Comparison of ENCODE assay signal across 8 cellular contexts in genomic region chr6:170306324-170307079, GRCh38. TPM values are rescaled to one million over a fixed set of nuclear protein-coding genes. Genes with fewer than 3 reads are reported as not detected.
DNase-seq lines count a peak whose midpoint lies in the region; TF ChIP-seq lines count a peak whose summit lies in the region.

Gene FAM120B, plus strand, starts transcription at chr6:170306758. Its CDS starts 10,633 bp downstream, at chr6:170317391.

- H3K27ac Mint-ChIP-seq in HFFc6 = peak within 1 kb of the TSS; percentile 94

- H3K36me3 ChIP-seq in neutrophil = no peaks in the 10 kb centered on the region

- H3K4me1 Mint-ChIP-seq in HFFc6 (ENCODE audit: low read depth) = peaks cover 44% of the 10 kb centered on the region

- H3K4me3 ChIP-seq in neutrophil (ENCODE audit: low read depth in 1 of 2, low read length in 1 of 2) = peak within 1 kb of the TSS; percentile 70 to 86

- H3K4me1 ChIP-seq in neutrophil (ENCODE audit: control insufficient read depth in 1 of 2, insufficient read depth in 1 of 2, low read depth in 1 of 2, low read length in 1 of 2) = peaks cover 26 to 30% of the 10 kb centered on the region in 2 experiments

- peaks cover 42% of the 10 kb centered on the region for H3K27me3 ChIP-seq in neutrophil

- H3K4me3 Mint-ChIP-seq in HFFc6 = peak within 1 kb of the TSS; percentile 93

- in situ Hi-C loops in SK-MEL-5 (cut with HindIII; ENCODE audit: low pct_unique_long_range_greater_than_20kb, low sequenced_read_pairs) = no loop called here

- no peaks in the 10 kb centered on the region for H3K9me3 ChIP-seq in neutrophil

- H3K27me3 Mint-ChIP-seq in HFFc6 (ENCODE audit: insufficient read depth) = peaks cover 3% of the 10 kb centered on the region; the same call in 1 of the 2 replicates

- H3K9me3 Mint-ChIP-seq in HFFc6 = peaks cover 5% of the 10 kb centered on the region

- TF ChIP-seq CTCF in HFFc6 (IDR thresholded peaks at IDR 0.05) (no peak), neutrophil (IDR thresholded peaks at IDR 0.05) (peak; percentile 43), subcutaneous adipose tissue (IDR thresholded peaks at IDR 0.05; ENCODE audit: low read depth) (no peak)

- peak within 1 kb of the TSS; percentile 91 for H3K27ac ChIP-seq in neutrophil

- H3K36me3 Mint-ChIP-seq in HFFc6 (ENCODE audit: low read depth) = peaks cover 21% of the 10 kb centered on the region

- DNase-seq in GM04504 (ENCODE audit: low read depth) = peak; percentile 92
- peak; percentile 95 for DNase-seq in HFFc6
- DNase-seq in NAMALWA (ENCODE audit: low spot score) = peak; percentile 96
- DNase-seq in SK-MEL-5 (ENCODE audit: low read depth, low spot score) = peak; percentile 93
- peak; percentile 97 for DNase-seq in activated naive CD4-positive, alpha-beta T cell treated with Interleukin-2 at 50 U/mL for 16 hours
- DNase-seq in foreskin melanocyte = peak; percentile 90

RNA-seq across cellular contexts. Expression of gene FAM120B, which starts in this region (rescaled TPM):
- total RNA-seq in HFFc6 (2021; fragmentation: NEBNext Ultra II Directional; extraction: Animal tissue kit (Norgen Biotek cat#: 25700)) = 10 to 100 TPM; 33.3 to 36.6 (median 35.4) TPM
- total RNA-seq in SK-MEL-5 (2014; rRNA removed; shearing (Covaris generic)) = 11.1 and 11.3 TPM in 2 replicates
- 16.8 and 17.6 TPM in 2 replicates for polyA plus RNA-seq in SK-MEL-5 (2015; cell fraction: cytosol; rRNA removed)
- 27.6 and 28.2 TPM in 2 replicates for polyA plus RNA-seq in SK-MEL-5 (2015; cell fraction: nucleus; rRNA removed)
- 10 to 100 TPM; 25.0 to 32.8 (median 27.5) TPM for total RNA-seq in subcutaneous adipose tissue

Comparison
In these comparisons a context has a peak if more than half of its experiments do, and no peak if none do; other contexts are left out.
1. Peak in every context shown above with its lines: DNase-seq, H3K4me3 ChIP-seq and H3K27ac ChIP-seq.